Comparison of ENCODE assay signal across 19 cellular contexts in genomic region chr4:1656132-1656531, GRCh38. TPM values are rescaled to one million over a fixed set of nuclear protein-coding genes. Genes with fewer than 3 reads are reported as not detected.
DNase-seq lines count a peak whose midpoint lies in the region; ATAC-seq and TF ChIP-seq lines count a peak whose summit lies in the region.
"Had no signal": no experiment of that assay in that cellular context is flagged by ENCODE, and none has a peak within 500 bp of the region (broad histone marks: within the 10 kb centered on the region; RNA-seq: fewer than 3 reads in every experiment).

No MANE protein-coding gene starts in this region.

- H3K79me2 ChIP-seq in neural progenitor cell (ENCODE audit: low read depth), result no peaks in the 10 kb centered on the region

- ATAC-seq in Right ventricle myocardium inferior, result no peak
- ATAC-seq in HG03108 (IDR thresholded peaks at IDR 0.05; ENCODE audit: unreplicated experiment), result no peak
- ATAC-seq: A549, HepG2 had no signal

- no peaks in the 10 kb centered on the region for H3K36me3 ChIP-seq in left ventricle myocardium inferior
- no peaks in the 10 kb centered on the region for H3K36me3 ChIP-seq in endodermal cell (ENCODE audit: control insufficient read depth, insufficient read depth, low read length)
- no peaks in the 10 kb centered on the region for H3K36me3 ChIP-seq in neural progenitor cell

- 89 to 97% methylated on average over 4 to 5 of the region's 5 CpGs for WGBS in endodermal cell (ENCODE audit: insufficient coverage in 1 of 2, insufficient read length in 1 of 2), 2 experiments

- H3K9ac ChIP-seq in endodermal cell (ENCODE audit: extremely low read depth, low read length, poor library complexity, severe bottlenecking) (no peak overlapping the region), neural progenitor cell (no peak overlapping the region)

- H3K9me3 ChIP-seq in left ventricle myocardium inferior (replicated peaks) (no peaks in the 10 kb centered on the region), endodermal cell (ENCODE audit: control insufficient read depth, low read length) (no peaks in the 10 kb centered on the region), neural progenitor cell (ENCODE audit: low read depth) (no peaks in the 10 kb centered on the region)
- H3K9me3 ChIP-seq: A549, Caco-2 had no signal

- H3K4me3 Mint-ChIP-seq in endodermal cell (no peak overlapping the region), neural progenitor cell (no peak overlapping the region)
- H3K4me3 Mint-ChIP-seq: CD4-positive, alpha-beta T cell; HFFc6; IgD-negative memory B cell had no signal

- H3K27me3 Mint-ChIP-seq in endodermal cell (ENCODE audit: insufficient read depth), result no peaks in the 10 kb centered on the region
- peaks cover 2% of the 10 kb centered on the region for H3K27me3 Mint-ChIP-seq in neural progenitor cell (ENCODE audit: insufficient read depth, low read depth)
- H3K27me3 Mint-ChIP-seq: CD4-positive, alpha-beta T cell; IgD-negative memory B cell had no signal

- intact Hi-C loops in Right ventricle myocardium inferior (cut with DNase I) (no loop called here), left ventricle myocardium inferior (cut with micrococcal nuclease) (no loop called here)

- H3K27ac ChIP-seq in left ventricle myocardium inferior (replicated peaks), result no peak overlapping the region
- no peak overlapping the region for H3K27ac ChIP-seq in endodermal cell (ENCODE audit: low read depth, low read length)
- H3K27ac ChIP-seq in neural progenitor cell, result no peak overlapping the region
- H3K27ac ChIP-seq: 22Rv1, A549, C4-2B had no signal

- no peak overlapping the region for H2AFZ ChIP-seq in neural progenitor cell (replicated peaks)

- H3K27ac Mint-ChIP-seq in endodermal cell (peak overlapping the region; percentile 30), neural progenitor cell (peak overlapping the region; percentile 86)
- H3K27ac Mint-ChIP-seq: CD4-positive, alpha-beta T cell; HFFc6 had no signal

- TF ChIP-seq CTCF in left ventricle myocardium inferior (IDR thresholded peaks at IDR 0.05; ENCODE audit: borderline replicate concordance), result no peak
- TF ChIP-seq CTCF in endodermal cell (conservative IDR thresholded peaks at IDR 0.05), result no peak
- no peak for TF ChIP-seq CTCF in neural progenitor cell (IDR thresholded peaks at IDR 0.05)

- no peak overlapping the region for H3K4me2 ChIP-seq in neural progenitor cell
- H3K4me2 ChIP-seq: A549 had no signal

- peak; percentile 68 for DNase-seq in Right ventricle myocardium inferior (ENCODE audit: missing footprints)
- no peak for DNase-seq in left ventricle myocardium inferior
- DNase-seq in endodermal cell, result no peak
- DNase-seq in neural progenitor cell (ENCODE audit: low spot score), result no peak
- DNase-seq in activated T-cell treated with anti-CD3 and anti-CD28 coated beads for 4 hours, result no peak
- no peak for DNase-seq in activated CD4-positive, alpha-beta T cell treated with anti-CD3 and anti-CD28 coated beads, Interleukin-2, amount 50 U/mL, for 1 hour
- no peak for DNase-seq in dermis blood vessel endothelial cell
- DNase-seq: AML-193; Caco-2; CD4-positive, alpha-beta T cell; GOT3; HCEC 1CT; HFFc6 had no signal

- no peaks in the 10 kb centered on the region for H3K4me1 ChIP-seq in left ventricle myocardium inferior
- H3K4me1 ChIP-seq in endodermal cell (ENCODE audit: control insufficient read depth, insufficient read depth, low read length), result no peaks in the 10 kb centered on the region
- no peaks in the 10 kb centered on the region for H3K4me1 ChIP-seq in neural progenitor cell
- H3K4me1 ChIP-seq: A549, Caco-2 had no signal

- H3K36me3 Mint-ChIP-seq in endodermal cell (ENCODE audit: low read depth), result no peaks in the 10 kb centered on the region
- no peaks in the 10 kb centered on the region for H3K36me3 Mint-ChIP-seq in neural progenitor cell
- H3K36me3 Mint-ChIP-seq: IgD-negative memory B cell had no signal

- no peaks in the 10 kb centered on the region for H3K27me3 ChIP-seq in left ventricle myocardium inferior (ENCODE audit: low read depth)
- no peaks in the 10 kb centered on the region for H3K27me3 ChIP-seq in endodermal cell (ENCODE audit: control insufficient read depth, insufficient read depth, low read length, poor library complexity, severe bottlenecking)
- no peaks in the 10 kb centered on the region for H3K27me3 ChIP-seq in neural progenitor cell

- H3K4me3 ChIP-seq in left ventricle myocardium inferior (no peak overlapping the region), endodermal cell (ENCODE audit: low read length) (no peak overlapping the region), neural progenitor cell (no peak overlapping the region)
- H3K4me3 ChIP-seq: A549 had no signal

- H3K4me1 Mint-ChIP-seq in endodermal cell, result no peaks in the 10 kb centered on the region
- H3K4me1 Mint-ChIP-seq in neural progenitor cell, result no peaks in the 10 kb centered on the region
- H3K4me1 Mint-ChIP-seq: IgD-negative memory B cell had no signal

- no peaks in the 10 kb centered on the region for H4K20me1 ChIP-seq in neural progenitor cell (ENCODE audit: low read depth)

- peaks cover 4% of the 10 kb centered on the region for H3F3A ChIP-seq in neural progenitor cell (ENCODE audit: low read depth)

- no peaks in the 10 kb centered on the region for H3K9me3 Mint-ChIP-seq in endodermal cell
- H3K9me3 Mint-ChIP-seq in neural progenitor cell, result no peaks in the 10 kb centered on the region
- H3K9me3 Mint-ChIP-seq: CD4-positive, alpha-beta T cell; HFFc6; IgD-negative memory B cell had no signal

RNA-seq across cellular contexts. Expression of gene FAM53A, which starts 28.0 kb away (rescaled TPM):
- 0.49 TPM for total RNA-seq in Right ventricle myocardium inferior
- total RNA-seq in left ventricle myocardium inferior, result 0.71 TPM
- 1 to 10 TPM; 3.7 to 4.9 TPM for total RNA-seq in endodermal cell
- polyA plus RNA-seq in endodermal cell (2013, experiment 1 of 2), result 3.0 TPM
- 3.6 TPM for polyA plus RNA-seq in endodermal cell (2013, experiment 2 of 2)
- total RNA-seq in neural progenitor cell (ENCODE audit: low replicate concordance), result 3.2 and 10.3 TPM in 2 replicates
- 1.1 and 2.4 TPM in 2 replicates for total RNA-seq in dermis blood vessel endothelial cell

RNA-seq across cellular contexts. Expression of gene SLBP, which starts 56.0 kb away (rescaled TPM):
- total RNA-seq in Right ventricle myocardium inferior (13.7 TPM), left ventricle myocardium inferior (11.7 TPM), endodermal cell (10 to 100 TPM; 52.1 to 60.7 TPM), neural progenitor cell (ENCODE audit: low replicate concordance) (54.9 and 119 TPM in 2 replicates), dermis blood vessel endothelial cell (61.5 and 62.8 TPM in 2 replicates)
- polyA plus RNA-seq in endodermal cell (2013, experiment 1 of 2), result 50.7 TPM
- polyA plus RNA-seq in endodermal cell (2013, experiment 2 of 2), result 48.2 TPM
